Comparison of ENCODE assay signal across 8 cellular contexts in genomic region chrX:54530358-54530900, GRCh38. TPM values are rescaled to one million over a fixed set of nuclear protein-coding genes. Genes with fewer than 3 reads are reported as not detected.
DNase-seq lines count a peak whose midpoint lies in the region; ATAC-seq, FAIRE-seq and TF ChIP-seq lines count a peak whose summit lies in the region.

No MANE protein-coding gene starts in this region.

- H3K79me2 ChIP-seq in HepG2 (ENCODE audit: insufficient read depth, low read length): peaks cover 35% of the 10 kb centered on the region

- H3K27me3 Mint-ChIP-seq in CD8-positive, alpha-beta memory T cell: peaks cover 0 to 4% of the 10 kb centered on the region in 2 donors

- TF ChIP-seq CTCF in body of pancreas (IDR thresholded peaks at IDR 0.05) (no peak), HepG2 (CRISPR knock-in tag; IDR thresholded peaks at IDR 0.05) (no peak)

- peak overlapping the region; percentile 81 for H3K4me3 ChIP-seq in CD8-positive, alpha-beta memory T cell (ENCODE audit: low read length)
- H3K4me3 ChIP-seq in body of pancreas (peak overlapping the region; percentile 31 to 60), HepG2 (replicated peaks in 1 of 3; ENCODE audit: insufficient read depth in 1 of 3, low read depth in 2 of 3, low read length in 3 of 3) (peak overlapping the region; percentile 68 to 84 (median 72))

- intact Hi-C loops in body of pancreas (cut with DNase I): no loop called here
- intact Hi-C loops in HepG2 (cut with micrococcal nuclease; ENCODE audit: unreplicated experiment): no loop called here

- H3K36me3 Mint-ChIP-seq in CD8-positive, alpha-beta memory T cell: peaks cover 0 to 31% (median 0%) of the 10 kb centered on the region in 3 donors

- ATAC-seq in GM21367 (IDR thresholded peaks at IDR 0.05; ENCODE audit: unreplicated experiment) (peak; percentile 16), body of pancreas (peak; percentile 47), HepG2 (peak; percentile 67), GM21528 (IDR thresholded peaks at IDR 0.05; ENCODE audit: low FRiP score, unreplicated experiment) (no peak)

- peak overlapping the region; percentile 92 to 98 (median 96) for H3K4me3 Mint-ChIP-seq in CD8-positive, alpha-beta memory T cell

- H3K9me3 ChIP-seq in CD8-positive, alpha-beta memory T cell (ENCODE audit: low read length): peaks cover 3% of the 10 kb centered on the region
- H3K9me3 ChIP-seq in body of pancreas: no peaks in the 10 kb centered on the region
- H3K9me3 ChIP-seq in HepG2 (ENCODE audit: low read length): no peaks in the 10 kb centered on the region

- DNase-seq in CD8-positive, alpha-beta memory T cell: peak in 1 of 5 donors; percentile 2
- DNase-seq in body of pancreas: no peak
- no peak for DNase-seq in HepG2 (ENCODE audit: low spot score)
- no peak for DNase-seq in activated gamma-delta T cell (lab: John Stamatoyannopoulos, UW)

- no peak for TF ChIP-seq EP300 in Ishikawa (IDR thresholded peaks at IDR 0.05; ENCODE audit: borderline replicate concordance)
- TF ChIP-seq EP300 in HepG2 (IDR thresholded peaks at IDR 0.05; ENCODE audit: low read depth in 2 of 2, low read length in 2 of 2): no peak
- no peak for TF ChIP-seq EP300 in HepG2 (CRISPR knock-in tag; IDR thresholded peaks at IDR 0.05; ENCODE audit: borderline replicate concordance)

- H3K27ac ChIP-seq in CD8-positive, alpha-beta memory T cell (ENCODE audit: low read depth, low read length): peak overlapping the region; percentile 86
- H3K27ac ChIP-seq in body of pancreas (peak overlapping the region in 3 of 4 donors; percentile 48 to 91 (median 61)), HepG2 (ENCODE audit: extremely low read length, insufficient read depth, low read length) (peak overlapping the region; percentile 79), temporal lobe (ENCODE audit: low read depth, low read length) (peak overlapping the region; percentile 10)

- in situ Hi-C loops in HepG2 (cut with HindIII; ENCODE audit: extremely low pct_ligation_motif_present, low pct_unique_long_range_greater_than_20kb): no loop called here

- 0% methylated on average over 21 of the region's 21 CpGs; no CpG with 5 or more reads in 1 of the 2 donors for WGBS in body of pancreas, 2 donors
- WGBS in HepG2 (ENCODE audit: low lambda C conversion rate): no CpG with 5 or more reads among the region's 21 CpGs

- peaks cover 0 to 2% (median 0%) of the 10 kb centered on the region in 5 donors for H3K9me3 Mint-ChIP-seq in CD8-positive, alpha-beta memory T cell

- no peak overlapping the region for H2AFZ ChIP-seq in HepG2 (ENCODE audit: low read length)

- no peaks in the 10 kb centered on the region for H3K27me3 ChIP-seq in CD8-positive, alpha-beta memory T cell (ENCODE audit: insufficient read depth, low read length, poor library complexity, severe bottlenecking)
- H3K27me3 ChIP-seq in body of pancreas (no peaks in the 10 kb centered on the region), HepG2 (ENCODE audit: control insufficient read depth in 1 of 2, insufficient read depth in 2 of 2, low read length in 2 of 2) (no peaks in the 10 kb centered on the region; a peak in 1 of 5 replicates)

- BruUV-seq in HepG2 (replicated peaks; lab: Mats Ljungman, UMichigan): TSS peak; percentile 86

- peaks cover 18% of the 10 kb centered on the region for H3K4me1 ChIP-seq in CD8-positive, alpha-beta memory T cell (ENCODE audit: insufficient read depth, low read length)
- H3K4me1 ChIP-seq in body of pancreas: peaks cover 17% of the 10 kb centered on the region
- H3K4me1 ChIP-seq in HepG2 (ENCODE audit: insufficient read depth, low read length): peaks cover 37% of the 10 kb centered on the region

- peaks cover 39 to 41% (median 40%) of the 10 kb centered on the region in 3 donors for H3K4me1 Mint-ChIP-seq in CD8-positive, alpha-beta memory T cell

- CTCF ChIA-PET in CD8-positive, alpha-beta memory T cell (lab: Charles Lee): interaction anchor here (1.9 kb wide), 1 partner anchor 109 kb away, joined by 10 read pairs; no protein-coding TSS in a partner anchor
- CTCF ChIA-PET in HepG2 (lab: Yijun Ruan, JAX; ENCODE audit: low intra/inter-chr PET ratio, low total read pairs): no interaction called here

- H3K27ac Mint-ChIP-seq in CD8-positive, alpha-beta memory T cell: peak overlapping the region; percentile 90 to 98 (median 95)

- no peak for TF ChIP-seq POLR2A in body of pancreas (IDR thresholded peaks at IDR 0.05)
- TF ChIP-seq POLR2A in HepG2 (IDR thresholded peaks at IDR 0.05; ENCODE audit: insufficient read depth in 1 of 2, low read depth in 2 of 2, low read length in 2 of 2): no peak

- H3K9ac ChIP-seq in HepG2 (ENCODE audit: insufficient read depth, low read depth, low read length): peak overlapping the region; percentile 94

- no peak for FAIRE-seq in HepG2 (lab: Jason Lieb, UNC)

- H3K4me2 ChIP-seq in HepG2 (ENCODE audit: low read depth, low read length): peak overlapping the region; percentile 79

- no peaks in the 10 kb centered on the region for H4K20me1 ChIP-seq in HepG2 (ENCODE audit: insufficient read depth, low read length)

- TF ChIP-seq RAD21 in Ishikawa (IDR thresholded peaks at IDR 0.05; ENCODE audit: low read depth) (no peak), HepG2 (CRISPR knock-in tag; IDR thresholded peaks at IDR 0.05) (no peak)

- POLR2A ChIA-PET in CD8-positive, alpha-beta memory T cell (lab: Charles Lee): interaction anchor here (0.6 to 3.0 kb wide), 5 partner anchors 16 to 486 kb away, joined by 3 to 33 read pairs (median 3); partner anchors contain the start of genes APEX2 and PHF8
- POLR2A ChIA-PET in HepG2 (lab: Yijun Ruan, JAX): interaction anchor here (1.0 to 2.5 kb wide), 3 partner anchors 33 to 109 kb away, joined by 3 to 16 read pairs (median 7); partner anchors contain the start of gene TSR2

- no peaks in the 10 kb centered on the region for H3K36me3 ChIP-seq in CD8-positive, alpha-beta memory T cell (ENCODE audit: insufficient read depth, low read length)
- H3K36me3 ChIP-seq in body of pancreas (replicated peaks in 1 of 2; ENCODE audit: insufficient read depth in 1 of 2, low read depth in 2 of 2) (no peaks in the 10 kb centered on the region), HepG2 (replicated peaks in 1 of 2; ENCODE audit: control insufficient read depth in 1 of 2, insufficient read depth in 2 of 2, low read length in 2 of 2) (no peaks in the 10 kb centered on the region)

TF ChIP-seq in HepG2, 621 proteins besides CTCF, POLR2A, EP300 and RAD21 (continues in another document):
- no peak for TF ChIP-seq AKAP8 (CRISPR knock-in tag; IDR thresholded peaks at IDR 0.05)

RNA-seq across cellular contexts. Expression of gene GNL3L, which starts 0.4 kb away (rescaled TPM):
- total RNA-seq in CD8-positive, alpha-beta memory T cell: 10 to 100 TPM; 92.1 to 92.8 TPM
- polyA plus RNA-seq in CD8-positive, alpha-beta memory T cell: 56.1 TPM
- total RNA-seq in body of pancreas: 10 to 100 TPM; 14.2 to 17.6 TPM
- 32.6 and 51.2 TPM in 2 replicates for total RNA-seq in HepG2 (2016; rRNA removed; fragmentation: Illumina TruSeq; extraction: Trizol)
- 2.0 and 2.2 TPM in 2 replicates for total RNA-seq in HepG2 (2016; cell fraction: cytosol; rRNA removed; fragmentation: Illumina TruSeq; extraction: Trizol; ENCODE audit: low read depth)
- total RNA-seq in HepG2 (2016; cell fraction: insoluble cytoplasmic fraction; rRNA removed; fragmentation: Illumina TruSeq; extraction: Trizol): 31.0 and 49.0 TPM in 2 replicates
- 8.2 and 8.6 TPM in 2 replicates for total RNA-seq in HepG2 (2016; cell fraction: membrane; rRNA removed; fragmentation: Illumina TruSeq; extraction: Trizol)
- total RNA-seq in HepG2 (2016; cell fraction: nucleus; rRNA removed; fragmentation: Illumina TruSeq; extraction: Trizol): 26.1 and 26.6 TPM in 2 replicates
- polyA plus RNA-seq in HepG2 (2011; rRNA removed): 12.1 and 12.9 TPM in 2 replicates
- 9.7 and 10.5 TPM in 2 replicates for polyA plus RNA-seq in HepG2 (2011; cell fraction: cytosol; rRNA removed)
- 13.3 and 14.3 TPM in 2 replicates for polyA plus RNA-seq in HepG2 (2011; cell fraction: nucleus; rRNA removed)
- 6.7 and 7.4 TPM in 2 replicates for polyA plus RNA-seq in HepG2 (2012)
- 0.36 and 0.58 TPM in 2 replicates for polyA plus RNA-seq in HepG2 (2016; cell fraction: cytosol; fragmentation: Illumina TruSeq; extraction: Trizol; ENCODE audit: low read depth)
- 11.9 TPM in 2 replicates for polyA plus RNA-seq in HepG2 (2016; cell fraction: insoluble cytoplasmic fraction; fragmentation: Illumina TruSeq; extraction: Trizol; ENCODE audit: low read depth)
- 1.0 and 1.4 TPM in 2 replicates for polyA plus RNA-seq in HepG2 (2016; cell fraction: membrane; fragmentation: Illumina TruSeq; extraction: Trizol; ENCODE audit: low read depth)
- polyA plus RNA-seq in HepG2 (2016; cell fraction: nucleus; fragmentation: Illumina TruSeq; extraction: Trizol; ENCODE audit: insufficient read depth, low read depth): 12.6 and 14.2 TPM in 2 replicates
- polyA minus RNA-seq in HepG2 (2011; rRNA and poly(A)+ RNA removed; ENCODE audit: low replicate concordance): 25.2 and 124 TPM in 2 replicates
- 17.9 and 21.2 TPM in 2 replicates for polyA minus RNA-seq in HepG2 (2011; cell fraction: cytosol; rRNA and poly(A)+ RNA removed)
- polyA minus RNA-seq in HepG2 (2011; cell fraction: nucleus; rRNA and poly(A)+ RNA removed): 23.6 and 25.4 TPM in 2 replicates
- total RNA-seq in temporal lobe: 18.9 TPM

RNA-seq across cellular contexts. Expression of gene FGD1, which starts 34.4 kb away (rescaled TPM):
- under 1 TPM in 1 of 2 experiments, not detected in 1; 0.07 TPM for total RNA-seq in CD8-positive, alpha-beta memory T cell
- polyA plus RNA-seq in CD8-positive, alpha-beta memory T cell: 0.67 TPM
- total RNA-seq in body of pancreas: 1 to 10 TPM; 2.3 to 2.9 TPM
- total RNA-seq in HepG2 (2016; rRNA removed; fragmentation: Illumina TruSeq; extraction: Trizol): 0.59 and 0.62 TPM in 2 replicates
- 0.10 and 0.18 TPM in 2 replicates for total RNA-seq in HepG2 (2016; cell fraction: cytosol; rRNA removed; fragmentation: Illumina TruSeq; extraction: Trizol; ENCODE audit: low read depth)
- 0.49 and 0.61 TPM in 2 replicates for total RNA-seq in HepG2 (2016; cell fraction: insoluble cytoplasmic fraction; rRNA removed; fragmentation: Illumina TruSeq; extraction: Trizol)
- 0.56 and 0.59 TPM in 2 replicates for total RNA-seq in HepG2 (2016; cell fraction: membrane; rRNA removed; fragmentation: Illumina TruSeq; extraction: Trizol)
- total RNA-seq in HepG2 (2016; cell fraction: nucleus; rRNA removed; fragmentation: Illumina TruSeq; extraction: Trizol): 0.44 and 0.65 TPM in 2 replicates
- polyA plus RNA-seq in HepG2 (2011; rRNA removed): 0.36 and 0.42 TPM in 2 replicates
- 0.23 and 0.25 TPM in 2 replicates for polyA plus RNA-seq in HepG2 (2011; cell fraction: cytosol; rRNA removed)
- 1.3 and 1.4 TPM in 2 replicates for polyA plus RNA-seq in HepG2 (2011; cell fraction: nucleus; rRNA removed)
- 1.4 TPM in 2 replicates for polyA plus RNA-seq in HepG2 (2012)
- 0.10 and 0.20 TPM in 2 replicates for polyA plus RNA-seq in HepG2 (2016; cell fraction: cytosol; fragmentation: Illumina TruSeq; extraction: Trizol; ENCODE audit: low read depth)
- 1.1 and 1.4 TPM in 2 replicates for polyA plus RNA-seq in HepG2 (2016; cell fraction: insoluble cytoplasmic fraction; fragmentation: Illumina TruSeq; extraction: Trizol; ENCODE audit: low read depth)
- 0.59 and 0.68 TPM in 2 replicates for polyA plus RNA-seq in HepG2 (2016; cell fraction: membrane; fragmentation: Illumina TruSeq; extraction: Trizol; ENCODE audit: low read depth)
- polyA plus RNA-seq in HepG2 (2016; cell fraction: nucleus; fragmentation: Illumina TruSeq; extraction: Trizol; ENCODE audit: insufficient read depth, low read depth): 2.4 and 2.6 TPM in 2 replicates
- polyA minus RNA-seq in HepG2 (2011; rRNA and poly(A)+ RNA removed; ENCODE audit: low replicate concordance): 0.40 and 2.0 TPM in 2 replicates
- polyA minus RNA-seq in HepG2 (2011; cell fraction: cytosol; rRNA and poly(A)+ RNA removed): 0.26 and 0.69 TPM in 2 replicates
- 0.37 and 0.39 TPM in 2 replicates for polyA minus RNA-seq in HepG2 (2011; cell fraction: nucleus; rRNA and poly(A)+ RNA removed)
- total RNA-seq in temporal lobe: 11.1 TPM

Comparison
In these comparisons a context has a peak if more than half of its experiments do, and no peak if none do; other contexts are left out.
1. H3K27ac ChIP-seq: peak in every context shown above with its lines; median percentile 86 in CD8-positive, alpha-beta memory T cell; 79 in HepG2; 61 in body of pancreas; 10 in temporal lobe.